29 cellular contexts compared by ENCODE assay signal in the genomic region with DNA sequence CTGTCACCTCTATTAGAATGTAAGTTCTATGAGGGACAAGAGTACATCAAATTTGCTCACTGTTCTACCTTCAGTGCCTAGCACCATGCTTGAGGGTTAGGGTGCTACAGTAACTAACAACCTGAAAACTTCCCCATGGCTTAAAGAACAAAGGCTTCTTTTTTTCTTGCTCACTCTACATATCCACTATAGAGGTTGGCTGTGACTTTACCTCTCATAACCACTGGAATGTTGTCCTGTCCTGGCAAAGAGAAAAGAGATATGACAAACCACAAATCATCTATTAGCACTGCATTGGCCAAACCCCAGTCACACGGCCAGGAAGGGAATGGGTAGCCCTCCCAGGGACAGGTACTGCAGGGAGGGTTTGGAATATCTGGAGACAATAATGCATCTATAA. TPM values are rescaled to one million over a fixed set of nuclear protein-coding genes. Genes with fewer than 3 reads are reported as not detected.
"Had no signal": no experiment of that assay in that cellular context is flagged by ENCODE, and none has a peak within 500 bp of the region (broad histone marks: within the 10 kb centered on the region; RNA-seq: fewer than 3 reads in every experiment).

No MANE protein-coding gene starts in this region.

- H3K9me3 Mint-ChIP-seq: activated naive CD4-positive, alpha-beta T cell treated with anti-CD3 and anti-CD28 coated beads, Interleukin-2, amount 50 U/mL, for 24 hours had no signal

- H3K4me1 Mint-ChIP-seq: activated naive CD4-positive, alpha-beta T cell treated with anti-CD3 and anti-CD28 coated beads, Interleukin-2, amount 50 U/mL, for 24 hours; T-helper 17 cell had no signal

- H3K27ac ChIP-seq: cardiac muscle cell, SJSA1 had no signal

- H3K27me3 ChIP-seq: body of pancreas, SJSA1 had no signal

- H3K36me3 Mint-ChIP-seq: activated naive CD4-positive, alpha-beta T cell treated with anti-CD3 and anti-CD28 coated beads, Interleukin-2, amount 50 U/mL, for 24 hours; WTC11 had no signal

- H3K4me1 ChIP-seq: body of pancreas, SJSA1 had no signal

- H3K9me3 ChIP-seq: body of pancreas, SJSA1 had no signal

- H3K4me3 Mint-ChIP-seq: activated CD8-positive, alpha-beta T cell treated with anti-CD3 and anti-CD28 coated beads, Interleukin-2, amount 10 ng/mL, durations not matched to agents 7 days and 5 days; activated naive CD4-positive, alpha-beta T cell treated with anti-CD3 and anti-CD28 coated beads, Interleukin-2, amount 50 U/mL, for 24 hours; T-helper 17 cell; WTC11 had no signal

- FAIRE-seq: RCC 7860 had no signal

- DNase-seq: activated CD4-positive, alpha-beta T cell treated with anti-CD3 and anti-CD28 coated beads for 48 hours; activated CD4-positive, alpha-beta T cell treated with anti-CD3 and anti-CD28 coated beads, Interleukin-2, amount 50 U/mL, for 4 hours; activated CD4-positive, CD25-positive, alpha-beta regulatory T cell treated with anti-CD3 and anti-CD28 coated beads, Interleukin-2, amount 50 U/mL, for 72 hours; activated CD8-positive, alpha-beta memory T cell treated with anti-CD3 and anti-CD28 coated beads, Interleukin-2, amount 50 U/mL, for 48 hours; activated CD8-positive, alpha-beta T cell treated with anti-CD3 and anti-CD28 coated beads, Interleukin-2, amount 10 ng/mL, durations not matched to agents 7 days and 5 days; activated naive CD4-positive, alpha-beta T cell; activated T-cell treated with anti-CD3 and anti-CD28 coated beads, Interleukin-2, amount 50 U/mL, for 1 hour; aorta; body of pancreas; Kasumi-1; KBM-7; NCI-H1092; NCI-H1417; NCI-H1694; NCI-H2029 treated with DMSO at 0.1 percent for 48 hours; NCI-H345; NCI-H510A; NCI-H526 treated with DMSO at 0.1 percent for 48 hours; NCI-H82; NK-92 treated with Interleukin-12 subunit alpha and Interleukin-12 subunit beta, amount 100 ng/mL, for 24 hours; OCI-M1; SHP77; T-helper 17 cell; T-helper 9 cell had no signal

- H3K27ac Mint-ChIP-seq: activated CD8-positive, alpha-beta T cell treated with anti-CD3 and anti-CD28 coated beads, Interleukin-2, amount 10 ng/mL, durations not matched to agents 7 days and 5 days; activated naive CD4-positive, alpha-beta T cell treated with anti-CD3 and anti-CD28 coated beads, Interleukin-2, amount 50 U/mL, for 24 hours; T-helper 17 cell; WTC11 had no signal

- H3K4me3 ChIP-seq: body of pancreas, cardiac muscle cell, SJSA1 had no signal

- ATAC-seq: activated CD8-positive, alpha-beta T cell treated with anti-CD3 and anti-CD28 coated beads, Interleukin-2, amount 10 ng/mL, durations not matched to agents 7 days and 5 days; body of pancreas; T-helper 17 cell; WTC11 had no signal

- H3K36me3 ChIP-seq: cardiac muscle cell, SJSA1 had no signal

RNA-seq across cellular contexts. Expression of a gene that starts 23.2 kb away (rescaled TPM):
- total RNA-seq: activated CD8-positive, alpha-beta T cell treated with anti-CD3 and anti-CD28 coated beads, Interleukin-2, amount 10 ng/mL, durations not matched to agents 7 days and 5 days; aorta; body of pancreas; cardiac muscle cell; SJSA1; T-helper 17 cell; WTC11 had no signal
- polyA plus RNA-seq: aorta, cardiac muscle cell had no signal
